ENCODE assay signal across 7 cellular contexts in the genomic region with DNA sequence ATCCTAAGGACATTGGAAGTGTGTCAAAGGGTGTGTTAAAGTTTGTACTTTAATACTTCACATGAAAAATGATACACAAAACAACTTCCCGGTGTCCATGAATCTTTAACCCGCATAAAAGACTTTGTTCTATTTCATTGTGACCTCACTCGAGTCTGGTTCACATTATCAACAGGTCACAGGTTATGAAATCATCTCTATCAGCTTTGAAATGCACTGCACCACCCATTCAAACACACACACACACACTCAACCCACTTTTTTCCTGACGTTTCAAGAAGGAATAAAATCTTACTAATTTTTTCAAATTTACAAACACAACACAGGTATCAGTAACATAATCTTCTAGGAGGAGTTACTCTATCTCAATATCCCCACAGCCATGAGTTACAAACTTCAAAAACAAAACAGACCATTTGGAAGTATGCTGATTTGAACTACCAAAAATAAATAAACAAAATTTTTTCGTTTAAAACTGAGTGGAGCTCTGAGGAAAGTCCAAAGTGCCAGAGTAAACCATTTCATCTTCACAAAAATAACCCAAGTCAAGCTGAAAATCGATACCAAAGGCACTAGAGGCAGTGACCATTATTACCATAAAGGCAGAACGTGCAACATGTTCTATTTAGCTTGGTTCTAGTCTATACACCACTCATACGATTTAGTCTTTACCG. TPM values are rescaled to one million over a fixed set of nuclear protein-coding genes. Genes with fewer than 3 reads are reported as not detected.
DNase-seq lines count a peak whose midpoint lies in the region; ATAC-seq and TF ChIP-seq lines count a peak whose summit lies in the region.
"Had no signal": no experiment of that assay in that cellular context is flagged by ENCODE, and none has a peak within 500 bp of the region (broad histone marks: within the 10 kb centered on the region; RNA-seq: fewer than 3 reads in every experiment).

No MANE protein-coding gene starts in this region.

- no peak for TF ChIP-seq CTCF in left lung (IDR thresholded peaks at IDR 0.05)
- TF ChIP-seq CTCF in BE2C (IDR thresholded peaks at IDR 0.05; ENCODE audit: low read depth, low read length) = no peak

- peaks cover 7% of the 10 kb centered on the region for H3K36me3 Mint-ChIP-seq in T-helper 17 cell (ENCODE audit: low read depth)

- DNase-seq in ACHN (peak; percentile 44), T-helper 17 cell (no peak), left lung (no peak), SJCRH30 (no peak), iPS-NIHi7 (ENCODE audit: extremely low spot score) (no peak), BE2C (no peak)
- DNase-seq: NK-92 treated with Interleukin-12 subunit alpha and Interleukin-12 subunit beta, amount 100 ng/mL, for 24 hours had no signal

- H3K4me1 Mint-ChIP-seq in T-helper 17 cell = peaks cover 22% of the 10 kb centered on the region

- H3K27ac Mint-ChIP-seq in T-helper 17 cell = peak overlapping the region; percentile 81

- H3K9me3 ChIP-seq in T-helper 17 cell (ENCODE audit: control insufficient read depth, low read length, poor library complexity, severe bottlenecking) (no peaks in the 10 kb centered on the region), left lung (no peaks in the 10 kb centered on the region), SJCRH30 (replicated peaks) (no peaks in the 10 kb centered on the region), BE2C (no peaks in the 10 kb centered on the region)

- H3K27me3 ChIP-seq in left lung (no peaks in the 10 kb centered on the region), SJCRH30 (no peaks in the 10 kb centered on the region), BE2C (no peaks in the 10 kb centered on the region)

- H3K27ac ChIP-seq in left lung (peak overlapping the region; percentile 1 to 35), SJCRH30 (no peak overlapping the region)

- no peak for ATAC-seq in T-helper 17 cell
- no peak for ATAC-seq in left lung

- no peak overlapping the region for H3K4me3 Mint-ChIP-seq in T-helper 17 cell

- no peak overlapping the region for H3K4me3 ChIP-seq in left lung
- H3K4me3 ChIP-seq in SJCRH30 = no peak overlapping the region
- H3K4me3 ChIP-seq in BE2C (ENCODE audit: low read depth, low read length) = no peak overlapping the region

- H3K27me3 Mint-ChIP-seq in T-helper 17 cell = no peaks in the 10 kb centered on the region

- H3K4me1 ChIP-seq in left lung = peaks cover 23 to 56% of the 10 kb centered on the region in 2 donors
- peaks cover 3% of the 10 kb centered on the region for H3K4me1 ChIP-seq in SJCRH30
- H3K4me1 ChIP-seq in BE2C = no peaks in the 10 kb centered on the region

- H3K36me3 ChIP-seq in left lung (peaks cover 0 to 37% of the 10 kb centered on the region in 2 donors), SJCRH30 (peaks cover 1% of the 10 kb centered on the region; the same call in 1 of the 2 replicates), BE2C (peaks cover 3% of the 10 kb centered on the region; the same call in 1 of the 2 replicates)

- in situ Hi-C loops in ACHN (cut with HindIII; ENCODE audit: low pct_ligation_motif_present, low pct_unique_long_range_greater_than_20kb, low sequenced_read_pairs) = no loop called here

- intact Hi-C loops in left lung (cut with DNase I) = no loop called here

RNA-seq across cellular contexts. Expression of a gene that starts 2.7 kb away (rescaled TPM):
- 10 to 100 TPM; 18.5 to 21.0 TPM for total RNA-seq in T-helper 17 cell
- total RNA-seq in left lung = 10 to 100 TPM; 81.0 TPM
- total RNA-seq in SJCRH30 (2014; rRNA removed; shearing (Covaris generic)) = 34.8 and 36.4 TPM in 2 replicates
- polyA plus RNA-seq in BE2C (2012; ENCODE audit: insufficient read depth, insufficient read length, low read depth) = 8.8 TPM

RNA-seq across cellular contexts. Expression of a gene that starts 2.7 kb away (rescaled TPM):
- total RNA-seq in T-helper 17 cell (10 to 100 TPM; 10.3 to 13.4 TPM), left lung (10 to 100 TPM; 19.3 to 20.7 TPM)
- 11.8 and 17.7 TPM in 2 replicates for total RNA-seq in SJCRH30 (2014; rRNA removed; shearing (Covaris generic))
- 22.5 TPM for polyA plus RNA-seq in BE2C (2012; ENCODE audit: insufficient read depth, insufficient read length, low read depth)

RNA-seq across cellular contexts. Expression of a gene that starts 24.3 kb away (rescaled TPM):
- total RNA-seq in T-helper 17 cell (1 to 10 TPM; 2.9 to 4.6 TPM), left lung (1 to 10 TPM; 5.4 to 6.1 TPM)
- 2.7 and 3.1 TPM in 2 replicates for total RNA-seq in SJCRH30 (2014; rRNA removed; shearing (Covaris generic))
- 4.1 TPM for polyA plus RNA-seq in BE2C (2012; ENCODE audit: insufficient read depth, insufficient read length, low read depth)

RNA-seq across cellular contexts. Expression of a gene that starts 35.5 kb away (rescaled TPM):
- total RNA-seq in T-helper 17 cell (10 to 100 TPM; 20.0 to 22.3 TPM), left lung (10 to 100 TPM; 12.1 to 13.1 TPM)
- total RNA-seq in SJCRH30 (2014; rRNA removed; shearing (Covaris generic)) = 10.3 and 13.5 TPM in 2 replicates
- 3.9 TPM for polyA plus RNA-seq in BE2C (2012; ENCODE audit: insufficient read depth, insufficient read length, low read depth)

RNA-seq across cellular contexts. Expression of a gene that starts 50.8 kb away (rescaled TPM):
- total RNA-seq in T-helper 17 cell (under 1 TPM; 0.05 to 0.68 TPM), left lung (10 to 100 TPM; 29.1 to 44.8 TPM)
- 0.63 and 1.1 TPM in 2 replicates for total RNA-seq in SJCRH30 (2014; rRNA removed; shearing (Covaris generic))
- 0.94 TPM for polyA plus RNA-seq in BE2C (2012; ENCODE audit: insufficient read depth, insufficient read length, low read depth)
